Comparison of ENCODE assay signal across 12 cellular contexts in genomic region chr2:150410809-150411208, GRCh38.
DNase-seq lines count a peak whose midpoint lies in the region; ATAC-seq and TF ChIP-seq lines count a peak whose summit lies in the region.
"Had no signal": no experiment of that assay in that cellular context is flagged by ENCODE, and none has a peak within 500 bp of the region (broad histone marks: within the 10 kb centered on the region; RNA-seq: fewer than 3 reads in every experiment).

No MANE protein-coding gene starts in this region.

- H3K9me3 Mint-ChIP-seq in GM23338 (no peaks in the 10 kb centered on the region), progenitor cell of endocrine pancreas (ENCODE audit: low read depth) (peaks cover 8% of the 10 kb centered on the region)

- no peaks in the 10 kb centered on the region for H3K79me2 ChIP-seq in GM23338 (replicated peaks; ENCODE audit: insufficient read depth)

- H3F3A ChIP-seq in GM23338 (replicated peaks; ENCODE audit: low read depth): no peaks in the 10 kb centered on the region

- H3K4me2 ChIP-seq in GM23338: no peak overlapping the region

- ATAC-seq in GM23338 (peak; percentile 99), HG03045 (IDR thresholded peaks at IDR 0.05; ENCODE audit: unreplicated experiment) (no peak)
- ATAC-seq: esophagus mucosa had no signal

- H3K4me1 Mint-ChIP-seq in GM23338 (peaks cover 19% of the 10 kb centered on the region), progenitor cell of endocrine pancreas (ENCODE audit: low read depth) (peaks cover 49% of the 10 kb centered on the region)
- H3K4me1 Mint-ChIP-seq: memory B cell had no signal

- H3K27ac Mint-ChIP-seq in GM23338: peak overlapping the region; percentile 87
- peak overlapping the region; percentile 84 for H3K27ac Mint-ChIP-seq in progenitor cell of endocrine pancreas
- H3K27ac Mint-ChIP-seq: memory B cell had no signal

- DNase-seq in GM23338 (ENCODE audit: low spot score) (peak; percentile 90), SJCRH30 (peak; percentile 42 to 49), fibroblast of villous mesenchyme (ENCODE audit: low read depth) (peak; percentile 14), progenitor cell of endocrine pancreas (ENCODE audit: low spot score, unreplicated experiment) (no peak), DMS153 (lab: John Stamatoyannopoulos, UW) (no peak), NCI-H510A treated with DMSO at 0.1 percent for 48 hours (lab: John Stamatoyannopoulos, UW) (no peak), anterior cingulate cortex (lab: John Stamatoyannopoulos, UW) (no peak)
- DNase-seq: DND-41 had no signal

- H3K4me3 Mint-ChIP-seq in GM23338 (no peak overlapping the region), progenitor cell of endocrine pancreas (ENCODE audit: low read depth) (peak overlapping the region; percentile 13)
- H3K4me3 Mint-ChIP-seq: memory B cell had no signal

- no peaks in the 10 kb centered on the region for H4K20me1 ChIP-seq in GM23338 (replicated peaks; ENCODE audit: insufficient read depth)

- no peak for TF ChIP-seq CTCF in GM23338 (conservative IDR thresholded peaks at IDR 0.05; ENCODE audit: low read depth in 2 of 2)
- no peak for TF ChIP-seq CTCF in fibroblast of villous mesenchyme (IDR thresholded peaks at IDR 0.05; ENCODE audit: insufficient read depth, low read depth, low read length)
- no peak for TF ChIP-seq CTCF in progenitor cell of endocrine pancreas (IDR thresholded peaks at IDR 0.05; ENCODE audit: unreplicated experiment)

- no peaks in the 10 kb centered on the region for H3K9me3 ChIP-seq in SJCRH30 (replicated peaks)

- H3K27me3 ChIP-seq in GM23338 (ENCODE audit: insufficient read depth) (no peaks in the 10 kb centered on the region), SJCRH30 (no peaks in the 10 kb centered on the region)

- H3K36me3 Mint-ChIP-seq in GM23338 (ENCODE audit: low read depth) (peaks cover 6% of the 10 kb centered on the region), progenitor cell of endocrine pancreas (ENCODE audit: insufficient read depth) (no peaks in the 10 kb centered on the region)
- H3K36me3 Mint-ChIP-seq: memory B cell had no signal

- H3K9me2 ChIP-seq in GM23338 (ENCODE audit: insufficient read depth): peaks cover 11% of the 10 kb centered on the region

- H3K4me3 ChIP-seq in GM23338 (no peak overlapping the region), SJCRH30 (no peak overlapping the region), fibroblast of villous mesenchyme (ENCODE audit: low read depth, low read length) (no peak overlapping the region)
- H3K4me3 ChIP-seq: SK-N-MC had no signal

- H3K36me3 ChIP-seq in GM23338 (ENCODE audit: insufficient read depth): no peaks in the 10 kb centered on the region
- H3K36me3 ChIP-seq in SJCRH30: no peaks in the 10 kb centered on the region

- H3K4me1 ChIP-seq in GM23338 (ENCODE audit: insufficient read depth): no peaks in the 10 kb centered on the region
- peaks cover 32% of the 10 kb centered on the region for H3K4me1 ChIP-seq in SJCRH30

- no peak overlapping the region for H2AFZ ChIP-seq in GM23338

- H3K27me3 Mint-ChIP-seq in GM23338 (ENCODE audit: insufficient read depth, low read depth, poor library complexity) (peaks cover 3% of the 10 kb centered on the region), progenitor cell of endocrine pancreas (no peaks in the 10 kb centered on the region)
- H3K27me3 Mint-ChIP-seq: memory B cell had no signal

- H3K27ac ChIP-seq in GM23338 (ENCODE audit: low read depth) (peak overlapping the region; percentile 89), SJCRH30 (peak overlapping the region; percentile 49)
- H3K27ac ChIP-seq: SK-N-MC had no signal

TF ChIP-seq in GM23338, 12 proteins besides CTCF, POLR2A, EP300 and RAD21 (continues in another document):
- TF ChIP-seq REST (IDR thresholded peaks at IDR 0.05; ENCODE audit: unreplicated experiment) (no peak), NANOG (IDR thresholded peaks at IDR 0.05; ENCODE audit: borderline replicate concordance) (peak; percentile 77; the same call in 1 of the 2 replicates), ZNF462 (CRISPR knock-in tag; IDR thresholded peaks at IDR 0.05) (peak; percentile 88), ZNF114 (CRISPR knock-in tag; IDR thresholded peaks at IDR 0.05) (peak; percentile 71; the same call in 1 of the 2 replicates)

Comparison
In these comparisons a context has a peak if more than half of its experiments do, and no peak if none do; other contexts are left out.
1. DNase-seq: peak in GM23338 (single experiment), SJCRH30 (2 of 2) and fibroblast of villous mesenchyme (single experiment); none in progenitor cell of endocrine pancreas (single experiment), DMS153 (single experiment), NCI-H510A treated with DMSO at 0.1 percent for 48 hours (single experiment) and anterior cingulate cortex (0 of 58).